ENCODE assay signal across 12 cellular contexts in genomic region chr17:45130640-45131293, GRCh38. TPM values are rescaled to one million over a fixed set of nuclear protein-coding genes. Genes with fewer than 3 reads are reported as not detected.
DNase-seq lines count a peak whose midpoint lies in the region; ATAC-seq and TF ChIP-seq lines count a peak whose summit lies in the region.
"Had no signal": no experiment of that assay in that cellular context is flagged by ENCODE, and none has a peak within 500 bp of the region (broad histone marks: within the 10 kb centered on the region; RNA-seq: fewer than 3 reads in every experiment).

No MANE protein-coding gene starts in this region.

- H3K9ac ChIP-seq in muscle layer of colon (ENCODE audit: low read length), result peak overlapping the region; percentile 62

- H3K4me3 ChIP-seq in heart left ventricle (peak overlapping the region in 7 of 12 donors; percentile 79 to 95 (median 94)), muscle layer of colon (ENCODE audit: low read depth in 1 of 2, low read length in 2 of 2) (peak overlapping the region; percentile 64 to 95)

- intact Hi-C loops in heart left ventricle (cut with DNase I) (loop anchor here in 7 of 10 donors (5.0 to 10.0 kb wide), 6 partner anchors 33 to 356 kb away; partner anchors contain the start of genes DCAKD (in 1 of the 7) and NMT1 (in 1 of the 7)), Right ventricle myocardium inferior (cut with DNase I) (loop anchor here (5.0 kb wide), 3 partner anchors 68 to 353 kb away; partner anchors contain the start of gene NMT1)

- peak overlapping the region; percentile 75 for H3K4me3 Mint-ChIP-seq in chondrocyte (ENCODE audit: unreplicated experiment)
- H3K4me3 Mint-ChIP-seq in stimulated activated memory B cell treated with anti-CD40 and anti-IgM and Interleukin-4, amounts not matched to agents 10 μg/mL and 1 μg/mL and 100 μg/mL, for 72 hours, result no peak overlapping the region

- TF ChIP-seq CTCF in heart left ventricle (IDR thresholded peaks at IDR 0.05), result no peak
- TF ChIP-seq CTCF in chondrocyte (IDR thresholded peaks at IDR 0.05), result no peak

- H3K9me3 Mint-ChIP-seq in chondrocyte (ENCODE audit: low read depth), result no peaks in the 10 kb centered on the region
- no peaks in the 10 kb centered on the region for H3K9me3 Mint-ChIP-seq in stimulated activated memory B cell treated with anti-CD40 and anti-IgM and Interleukin-4, amounts not matched to agents 10 μg/mL and 1 μg/mL and 100 μg/mL, for 72 hours

- H3K36me3 ChIP-seq in heart left ventricle (no peaks in the 10 kb centered on the region), muscle layer of colon (ENCODE audit: insufficient read depth, low read length) (no peaks in the 10 kb centered on the region)

- DNase-seq in heart left ventricle (peak in 1 of 5 donors; percentile 15), Right ventricle myocardium inferior (ENCODE audit: missing footprints) (no peak), chondrocyte (ENCODE audit: low spot score) (no peak), amniotic stem cell (lab: John Stamatoyannopoulos, UW) (no peak), NCI-H748 (lab: John Stamatoyannopoulos, UW; ENCODE audit: unreplicated experiment) (no peak)
- DNase-seq in stimulated activated CD4-positive, alpha-beta T cell treated with anti-CD3 and anti-CD28 coated beads, Interleukin-15, amount 100 ng/mL, for 24 hours, result no peak
- DNase-seq: activated gamma-delta T cell treated with Interleukin-2 at 50 U/mL for 16 hours, NCI-H2081, occipital lobe had no signal

- TF ChIP-seq POLR2A in heart left ventricle (IDR thresholded peaks at IDR 0.05), result no peak

- H3K9me3 ChIP-seq in heart left ventricle (no peaks in the 10 kb centered on the region), muscle layer of colon (ENCODE audit: low read length) (no peaks in the 10 kb centered on the region)

- H3K4me1 Mint-ChIP-seq in chondrocyte (ENCODE audit: low read depth), result peaks cover 62% of the 10 kb centered on the region
- no peaks in the 10 kb centered on the region for H3K4me1 Mint-ChIP-seq in stimulated activated memory B cell treated with anti-CD40 and anti-IgM and Interleukin-4, amounts not matched to agents 10 μg/mL and 1 μg/mL and 100 μg/mL, for 72 hours

- WGBS in heart left ventricle, 4 donors, result 82 to 90% (median 88%) methylated on average over 8 of the region's 8 CpGs

- peaks cover 8 to 70% (median 52%) of the 10 kb centered on the region in 12 donors for H3K4me1 ChIP-seq in heart left ventricle
- peaks cover 46% of the 10 kb centered on the region for H3K4me1 ChIP-seq in muscle layer of colon (ENCODE audit: insufficient read depth, low read length)

- H3K27ac ChIP-seq in heart left ventricle (peak overlapping the region in 10 of 12 donors; percentile 24 to 99 (median 84)), muscle layer of colon (ENCODE audit: low read depth, low read length) (no peak overlapping the region)
- H3K27ac ChIP-seq: HL-60 had no signal

- no peaks in the 10 kb centered on the region for H3K36me3 Mint-ChIP-seq in chondrocyte (ENCODE audit: low read depth)
- H3K36me3 Mint-ChIP-seq in stimulated activated memory B cell treated with anti-CD40 and anti-IgM and Interleukin-4, amounts not matched to agents 10 μg/mL and 1 μg/mL and 100 μg/mL, for 72 hours, result no peaks in the 10 kb centered on the region

- no peaks in the 10 kb centered on the region for H3K27me3 ChIP-seq in heart left ventricle
- no peaks in the 10 kb centered on the region for H3K27me3 ChIP-seq in muscle layer of colon (ENCODE audit: control insufficient read depth in 1 of 2, insufficient read depth in 2 of 2, low read length in 2 of 2)

- no peaks in the 10 kb centered on the region for H3K27me3 Mint-ChIP-seq in chondrocyte (ENCODE audit: low read depth)
- peaks cover 15% of the 10 kb centered on the region for H3K27me3 Mint-ChIP-seq in stimulated activated memory B cell treated with anti-CD40 and anti-IgM and Interleukin-4, amounts not matched to agents 10 μg/mL and 1 μg/mL and 100 μg/mL, for 72 hours

- ATAC-seq in heart left ventricle (no peak), Right ventricle myocardium inferior (no peak)
- no peak for ATAC-seq in stimulated activated memory B cell treated with anti-CD40 and anti-IgM and Interleukin-4, amounts not matched to agents 10 μg/mL and 1 μg/mL and 100 μg/mL, for 72 hours

- H3K27ac Mint-ChIP-seq in chondrocyte (ENCODE audit: unreplicated experiment), result peak overlapping the region; percentile 98
- no peak overlapping the region for H3K27ac Mint-ChIP-seq in stimulated activated memory B cell treated with anti-CD40 and anti-IgM and Interleukin-4, amounts not matched to agents 10 μg/mL and 1 μg/mL and 100 μg/mL, for 72 hours

RNA-seq across cellular contexts. Expression of gene PLCD3, which starts 1.5 kb away (rescaled TPM):
- total RNA-seq in heart left ventricle (100 to 1,000 TPM; 102 to 207 (median 123) TPM), Right ventricle myocardium inferior (200 TPM), chondrocyte (123 to 135 TPM (median 128 TPM) in 3 replicates)
- 100 to 1,000 TPM in 1 of 2 donors, 10 to 100 TPM in 1; 92.8 to 105 TPM for polyA plus RNA-seq in heart left ventricle

RNA-seq across cellular contexts. Expression of gene ACBD4, which starts 4.7 kb away (rescaled TPM):
- total RNA-seq in heart left ventricle (1 to 10 TPM; 4.1 to 9.8 (median 6.3) TPM), Right ventricle myocardium inferior (6.7 TPM), chondrocyte (4.7 to 6.8 TPM (median 5.6 TPM) in 3 replicates)
- 1 to 10 TPM; 3.3 to 8.8 TPM for polyA plus RNA-seq in heart left ventricle

RNA-seq across cellular contexts. Expression of gene HEXIM1, which starts 17.5 kb away (rescaled TPM):
- total RNA-seq in heart left ventricle, result 10 to 100 TPM; 14.4 to 28.7 (median 22.5) TPM
- polyA plus RNA-seq in heart left ventricle, result 10 to 100 TPM; 11.9 to 12.4 TPM
- total RNA-seq in Right ventricle myocardium inferior, result 33.1 TPM
- 35.9 to 41.0 TPM (median 36.4 TPM) in 3 replicates for total RNA-seq in chondrocyte

RNA-seq across cellular contexts. Expression of gene HEXIM2, which starts 30.9 kb away (rescaled TPM):
- total RNA-seq in heart left ventricle (1 to 10 TPM; 3.9 to 7.5 (median 5.7) TPM), Right ventricle myocardium inferior (9.0 TPM), chondrocyte (3.7 to 7.9 TPM (median 6.4 TPM) in 3 replicates)
- 1 to 10 TPM; 3.4 to 6.4 TPM for polyA plus RNA-seq in heart left ventricle
